In genomic region chr16:606656-607307, GRCh38 we compare ENCODE assay signal across 30 cellular contexts.
"Had no signal": no experiment of that assay in that cellular context is flagged by ENCODE, and none has a peak within 500 bp of the region (broad histone marks: within the 10 kb centered on the region; RNA-seq: fewer than 3 reads in every experiment).

No MANE protein-coding gene starts in this region.

- H3K9me3 ChIP-seq: SJSA1 had no signal

- H3K36me3 ChIP-seq: SJSA1 had no signal

- H3K4me3 Mint-ChIP-seq: activated CD4-positive, alpha-beta T cell treated with anti-CD3 and anti-CD28 coated beads, Interleukin-2, amount 10 ng/mL, durations not matched to agents 24 days and 14 days; activated CD8-positive, alpha-beta memory T cell treated with anti-CD3 and anti-CD28 coated beads, Interleukin-2, amount 10 ng/mL, durations not matched to agents 7 days and 5 days; activated naive CD8-positive, alpha-beta T cell treated with anti-CD3 and anti-CD28 coated beads, Interleukin-2, amount 50 U/mL, for 24 hours; activated T-cell treated with anti-CD3 and anti-CD28 coated beads, Interleukin-2, amount 50 U/mL, for 24 hours; activated T-helper 1 cell treated with anti-CD3 and anti-CD28 coated beads, Interleukin-12 subunit alpha, Interleukin-12 subunit beta, Interleukin-2, Interleukin-4 antibody, amounts not matched to agents 30 ng/mL and 10 ng/mL and 1 ng/mL, durations not matched to agents 14 hours and 24 hours and 36 hours; brain; central memory CD8-positive, alpha-beta T cell; T-helper 1 cell treated with Interleukin-12 subunit alpha and Interleukin-12 subunit beta and Interleukin-4 antibody, amounts not matched to agents 30 μg/mL and 1 μg/mL, for 36 hours; WTC11 had no signal

- H3K27ac Mint-ChIP-seq: activated CD4-positive, alpha-beta T cell treated with anti-CD3 and anti-CD28 coated beads, Interleukin-2, amount 10 ng/mL, durations not matched to agents 24 days and 14 days; activated CD8-positive, alpha-beta memory T cell treated with anti-CD3 and anti-CD28 coated beads, Interleukin-2, amount 10 ng/mL, durations not matched to agents 7 days and 5 days; activated naive CD8-positive, alpha-beta T cell treated with anti-CD3 and anti-CD28 coated beads, Interleukin-2, amount 50 U/mL, for 24 hours; activated T-helper 1 cell treated with anti-CD3 and anti-CD28 coated beads, Interleukin-12 subunit alpha, Interleukin-12 subunit beta, Interleukin-2, Interleukin-4 antibody, amounts not matched to agents 30 ng/mL and 10 ng/mL and 1 ng/mL, durations not matched to agents 14 hours and 24 hours and 36 hours; brain; T-helper 1 cell treated with Interleukin-12 subunit alpha and Interleukin-12 subunit beta and Interleukin-4 antibody, amounts not matched to agents 30 μg/mL and 1 μg/mL, for 36 hours; WTC11 had no signal

- H3K36me3 Mint-ChIP-seq: activated CD8-positive, alpha-beta memory T cell treated with anti-CD3 and anti-CD28 coated beads, Interleukin-2, amount 10 ng/mL, durations not matched to agents 7 days and 5 days; activated naive CD4-positive, alpha-beta T cell treated with anti-CD3 and anti-CD28 coated beads, Interleukin-2, amount 50 U/mL, for 72 hours had no signal

- ATAC-seq: activated CD8-positive, alpha-beta memory T cell treated with anti-CD3 and anti-CD28 coated beads, Interleukin-2, amount 10 ng/mL, durations not matched to agents 7 days and 5 days; activated naive CD4-positive, alpha-beta T cell treated with anti-CD3 and anti-CD28 coated beads, Interleukin-2, amount 50 U/mL, for 72 hours; activated naive CD8-positive, alpha-beta T cell treated with anti-CD3 and anti-CD28 coated beads, Interleukin-2, amount 50 U/mL, for 24 hours; K562; Panc1; WTC11 had no signal

- H3K4me3 ChIP-seq: K562, SJSA1 had no signal

- H3K27me3 ChIP-seq: SJSA1 had no signal

- H3K27me3 Mint-ChIP-seq: activated CD4-positive, alpha-beta T cell treated with anti-CD3 and anti-CD28 coated beads, Interleukin-2, amount 10 ng/mL, durations not matched to agents 24 days and 14 days; activated CD8-positive, alpha-beta memory T cell treated with anti-CD3 and anti-CD28 coated beads, Interleukin-2, amount 10 ng/mL, durations not matched to agents 7 days and 5 days; activated naive CD8-positive, alpha-beta T cell treated with anti-CD3 and anti-CD28 coated beads, Interleukin-2, amount 50 U/mL, for 24 hours; activated T-cell treated with anti-CD3 and anti-CD28 coated beads, Interleukin-2, amount 50 U/mL, for 24 hours; brain; central memory CD8-positive, alpha-beta T cell had no signal

- H3K9me3 Mint-ChIP-seq: activated CD4-positive, alpha-beta T cell treated with anti-CD3 and anti-CD28 coated beads, Interleukin-2, amount 10 ng/mL, durations not matched to agents 24 days and 14 days; activated naive CD4-positive, alpha-beta T cell treated with anti-CD3 and anti-CD28 coated beads, Interleukin-2, amount 50 U/mL, for 72 hours; activated naive CD8-positive, alpha-beta T cell treated with anti-CD3 and anti-CD28 coated beads, Interleukin-2, amount 50 U/mL, for 24 hours; activated T-cell treated with anti-CD3 and anti-CD28 coated beads, Interleukin-2, amount 50 U/mL, for 24 hours; activated T-helper 1 cell treated with anti-CD3 and anti-CD28 coated beads, Interleukin-12 subunit alpha, Interleukin-12 subunit beta, Interleukin-2, Interleukin-4 antibody, amounts not matched to agents 30 ng/mL and 10 ng/mL and 1 ng/mL, durations not matched to agents 14 hours and 24 hours and 36 hours; central memory CD8-positive, alpha-beta T cell; T-helper 1 cell treated with Interleukin-12 subunit alpha and Interleukin-12 subunit beta and Interleukin-4 antibody, amounts not matched to agents 30 μg/mL and 1 μg/mL, for 36 hours had no signal

- H3K4me1 ChIP-seq: SJSA1 had no signal

- H3K27ac ChIP-seq: SJSA1 had no signal

- DNase-seq: activated CD4-positive, alpha-beta T cell treated with anti-CD3 and anti-CD28 coated beads for 1 hour; activated CD4-positive, alpha-beta T cell treated with anti-CD3 and anti-CD28 coated beads, Interleukin-2, amount 10 ng/mL, durations not matched to agents 24 days and 14 days; activated CD4-positive, alpha-beta T cell treated with anti-CD3 and anti-CD28 coated beads, Interleukin-2, amount 50 U/mL, for 48 hours; activated CD8-positive, alpha-beta memory T cell treated with anti-CD3 and anti-CD28 coated beads, Interleukin-2, amount 10 ng/mL, durations not matched to agents 7 days and 5 days; activated effector memory CD4-positive, alpha-beta T cell treated with Interleukin-2 at 50 U/mL for 16 hours; activated naive CD4-positive, alpha-beta T cell treated with Interleukin-2 at 50 U/mL for 16 hours; activated naive CD8-positive, alpha-beta T cell treated with anti-CD3 and anti-CD28 coated beads, Interleukin-2, amount 50 U/mL, for 24 hours; activated T-cell treated with anti-CD3 and anti-CD28 coated beads, Interleukin-2, amount 50 U/mL, for 24 hours; amniotic stem cell; Kasumi-1; NCI-H1105 treated with DMSO at 0.1 percent for 48 hours; NCI-H1436 treated with DMSO at 0.1 percent for 48 hours; NCI-H187; NCI-H2081; NCI-H446; NCI-H526; NCI-H774; NK-92 treated with Interleukin-12 subunit alpha and Interleukin-12 subunit beta, amount 100 ng/mL, for 24 hours; OCI-M1; Right ventricle myocardium superior; RPMI8226 had no signal

- H3K4me1 Mint-ChIP-seq: activated CD8-positive, alpha-beta memory T cell treated with anti-CD3 and anti-CD28 coated beads, Interleukin-2, amount 10 ng/mL, durations not matched to agents 7 days and 5 days had no signal
